ENCODE assay signal across 8 cellular contexts in genomic region chr22:38842512-38843200, GRCh38. TPM values are rescaled to one million over a fixed set of nuclear protein-coding genes. Genes with fewer than 3 reads are reported as not detected.
DNase-seq lines count a peak whose midpoint lies in the region; ATAC-seq and TF ChIP-seq lines count a peak whose summit lies in the region.

No MANE protein-coding gene starts in this region.

- no peaks in the 10 kb centered on the region for H3K9me3 Mint-ChIP-seq in T-helper 1 cell treated with Interleukin-12 subunit alpha and Interleukin-12 subunit beta and Interleukin-4 antibody, amounts not matched to agents 30 μg/mL and 1 μg/mL, for 36 hours
- H3K9me3 Mint-ChIP-seq in activated naive CD8-positive, alpha-beta T cell treated with anti-CD3 and anti-CD28 coated beads for 36 hours = no peaks in the 10 kb centered on the region

- no peak for TF ChIP-seq EP300 in stomach (IDR thresholded peaks at IDR 0.05)

- H3K4me3 ChIP-seq in iPS-20b (ENCODE audit: low read length) (peak overlapping the region; percentile 61), stomach (peak overlapping the region; percentile 48 to 60 (median 56))

- WGBS in stomach, 5 donors = 21 to 68% (median 24%) methylated on average over 8 to 34 of the region's 34 CpGs

- H3K27ac ChIP-seq in iPS-20b (ENCODE audit: low read length) (no peak overlapping the region), stomach (peak overlapping the region in 4 of 5 donors; percentile 62 to 86 (median 75))

- H3K4me1 ChIP-seq in iPS-20b (ENCODE audit: insufficient read depth, low read length) (no peaks in the 10 kb centered on the region), stomach (peaks cover 10 to 36% (median 27%) of the 10 kb centered on the region in 4 donors)

- H3K9me3 ChIP-seq in iPS-20b (ENCODE audit: insufficient read depth, low read depth, low read length) (no peaks in the 10 kb centered on the region), stomach (no peaks in the 10 kb centered on the region)

- no peak for TF ChIP-seq CTCF in stomach (IDR thresholded peaks at IDR 0.05)

- H3K27me3 ChIP-seq in iPS-20b (ENCODE audit: insufficient read depth, low read length) (peaks cover 69% of the 10 kb centered on the region), stomach (peaks cover 0 to 43% (median 19%) of the 10 kb centered on the region in 3 donors)

- H3K27ac Mint-ChIP-seq in T-helper 1 cell treated with Interleukin-12 subunit alpha and Interleukin-12 subunit beta and Interleukin-4 antibody, amounts not matched to agents 30 μg/mL and 1 μg/mL, for 36 hours = peak overlapping the region; percentile 70
- H3K27ac Mint-ChIP-seq in activated naive CD8-positive, alpha-beta T cell treated with anti-CD3 and anti-CD28 coated beads for 36 hours = no peak overlapping the region

- no peak for ATAC-seq in HG03095 (IDR thresholded peaks at IDR 0.05; ENCODE audit: unreplicated experiment)
- no peak for ATAC-seq in GM21786 (IDR thresholded peaks at IDR 0.05; ENCODE audit: unreplicated experiment)

- H3K27me3 Mint-ChIP-seq in T-helper 1 cell treated with Interleukin-12 subunit alpha and Interleukin-12 subunit beta and Interleukin-4 antibody, amounts not matched to agents 30 μg/mL and 1 μg/mL, for 36 hours (ENCODE audit: low read depth) = peaks cover 65% of the 10 kb centered on the region
- H3K27me3 Mint-ChIP-seq in activated naive CD8-positive, alpha-beta T cell treated with anti-CD3 and anti-CD28 coated beads for 36 hours = peaks cover 28% of the 10 kb centered on the region

- no peaks in the 10 kb centered on the region for H3K36me3 ChIP-seq in iPS-20b (ENCODE audit: insufficient read depth, low read depth, low read length)
- no peaks in the 10 kb centered on the region for H3K36me3 ChIP-seq in stomach

- no peak for TF ChIP-seq POLR2A in stomach (IDR thresholded peaks at IDR 0.05)

- peak overlapping the region; percentile 37; the same call in 1 of the 2 replicates for H3K9ac ChIP-seq in iPS-20b (ENCODE audit: low read depth, low read length)

- peak overlapping the region; percentile 77 for H3K4me3 Mint-ChIP-seq in T-helper 1 cell treated with Interleukin-12 subunit alpha and Interleukin-12 subunit beta and Interleukin-4 antibody, amounts not matched to agents 30 μg/mL and 1 μg/mL, for 36 hours
- H3K4me3 Mint-ChIP-seq in activated naive CD8-positive, alpha-beta T cell treated with anti-CD3 and anti-CD28 coated beads for 36 hours = peak overlapping the region; percentile 77

- peaks cover 10% of the 10 kb centered on the region for H3K4me1 Mint-ChIP-seq in T-helper 1 cell treated with Interleukin-12 subunit alpha and Interleukin-12 subunit beta and Interleukin-4 antibody, amounts not matched to agents 30 μg/mL and 1 μg/mL, for 36 hours (ENCODE audit: low read depth)
- peaks cover 15% of the 10 kb centered on the region for H3K4me1 Mint-ChIP-seq in activated naive CD8-positive, alpha-beta T cell treated with anti-CD3 and anti-CD28 coated beads for 36 hours

- intact Hi-C loops in stomach (cut with DNase I; ENCODE audit: low total_unique reads) = no loop called here

- H3K36me3 Mint-ChIP-seq in T-helper 1 cell treated with Interleukin-12 subunit alpha and Interleukin-12 subunit beta and Interleukin-4 antibody, amounts not matched to agents 30 μg/mL and 1 μg/mL, for 36 hours (ENCODE audit: low read depth) = no peaks in the 10 kb centered on the region
- H3K36me3 Mint-ChIP-seq in activated naive CD8-positive, alpha-beta T cell treated with anti-CD3 and anti-CD28 coated beads for 36 hours = no peaks in the 10 kb centered on the region

- DNase-seq in T-helper 1 cell = no peak
- no peak for DNase-seq in activated naive CD8-positive, alpha-beta T cell treated with anti-CD3 and anti-CD28 coated beads for 36 hours
- DNase-seq in stomach = no peak
- no peak for DNase-seq in NCI-H187 treated with DMSO at 0.1 percent for 48 hours (lab: John Stamatoyannopoulos, UW)

RNA-seq across cellular contexts. Expression of gene NPTXR, which starts 1.2 kb away (rescaled TPM):
- under 1 TPM; 0.85 to 0.88 TPM for total RNA-seq in activated naive CD8-positive, alpha-beta T cell treated with anti-CD3 and anti-CD28 coated beads for 36 hours
- 10 to 100 TPM in 2 of 5 donors, 1 to 10 TPM in 3; 1.2 to 19.6 (median 4.1) TPM for total RNA-seq in stomach
- 1 to 10 TPM in 2 of 3 donors, under 1 TPM in 1; 0.46 to 2.4 (median 2.2) TPM for polyA plus RNA-seq in stomach

RNA-seq across cellular contexts. Expression of gene CBX6, which starts 29.4 kb away (rescaled TPM):
- 100 to 1,000 TPM; 141 TPM for total RNA-seq in activated naive CD8-positive, alpha-beta T cell treated with anti-CD3 and anti-CD28 coated beads for 36 hours
- total RNA-seq in stomach = 10 to 100 TPM; 15.4 to 46.0 (median 32.9) TPM
- polyA plus RNA-seq in stomach = 10 to 100 TPM in 2 of 3 donors, 1 to 10 TPM in 1; 8.9 to 20.3 (median 14.6) TPM

RNA-seq across cellular contexts. Expression of gene DNAL4, which starts 48.7 kb away (rescaled TPM):
- 1 to 10 TPM; 6.7 to 7.4 TPM for total RNA-seq in activated naive CD8-positive, alpha-beta T cell treated with anti-CD3 and anti-CD28 coated beads for 36 hours
- total RNA-seq in stomach = 10 to 100 TPM in 4 of 5 donors, under 1 TPM in 1; 0.58 to 33.0 (median 11.2) TPM
- polyA plus RNA-seq in stomach = 10 to 100 TPM; 15.9 to 22.5 (median 21.4) TPM
